Comparison of ENCODE assay signal across 29 cellular contexts in genomic region chr11:8933931-8934330, GRCh38. TPM values are rescaled to one million over a fixed set of nuclear protein-coding genes. Genes with fewer than 3 reads are reported as not detected.
DNase-seq lines count a peak whose midpoint lies in the region; ATAC-seq and TF ChIP-seq lines count a peak whose summit lies in the region.
"Had no signal": no experiment of that assay in that cellular context is flagged by ENCODE, and none has a peak within 500 bp of the region (broad histone marks: within the 10 kb centered on the region; RNA-seq: fewer than 3 reads in every experiment).

No MANE protein-coding gene starts in this region.

- H3K36me3 Mint-ChIP-seq in Caco-2 (ENCODE audit: insufficient read depth, unreplicated experiment) (no peaks in the 10 kb centered on the region), chondrocyte (ENCODE audit: low read depth) (no peaks in the 10 kb centered on the region)
- no peaks in the 10 kb centered on the region for H3K36me3 Mint-ChIP-seq in stimulated activated memory B cell treated with anti-CD40 and anti-IgM and Interleukin-4, amounts not matched to agents 10 μg/mL and 1 μg/mL and 100 μg/mL, for 72 hours
- H3K36me3 Mint-ChIP-seq: activated naive CD4-positive, alpha-beta T cell treated with anti-CD3 and anti-CD28 coated beads, Interleukin-2, amount 50 U/mL, for 24 hours; brain; IgD-negative memory B cell; stimulated activated effector memory CD8-positive, alpha-beta T cell treated with anti-CD3 and anti-CD28 coated beads, Interleukin-12 subunit alpha, Interleukin-12 subunit beta, amount 100 ng/mL, for 72 hours had no signal

- H3K4me3 ChIP-seq in Caco-2 (ENCODE audit: low read depth, low read length) (no peak overlapping the region), IMR-90 (ENCODE audit: insufficient read depth, low read depth, low read length) (no peak overlapping the region), adrenal gland (no peak overlapping the region)
- H3K4me3 ChIP-seq: lung had no signal

- no peaks in the 10 kb centered on the region for H4K20me1 ChIP-seq in IMR-90 (ENCODE audit: insufficient read depth, low read length)

- H3K9me1 ChIP-seq in IMR-90 (ENCODE audit: insufficient read depth, low read length), result peaks cover 18% of the 10 kb centered on the region; the same call in 1 of the 2 replicates

- H2BK20ac ChIP-seq in IMR-90 (ENCODE audit: low read depth, low read length), result peak overlapping the region; percentile 39; the same call in 1 of the 2 replicates

- H4K91ac ChIP-seq in IMR-90 (ENCODE audit: insufficient read depth, low read depth, low read length), result no peak overlapping the region

- no peak overlapping the region for H4K8ac ChIP-seq in IMR-90 (ENCODE audit: low read depth in 2 of 2, low read length in 2 of 2)

- CTCF ChIA-PET in Caco-2 (lab: Charles Lee) (no interaction called here), IMR-90 (lab: Yijun Ruan, JAX) (interaction anchor here (0.6 to 1.2 kb wide), 3 partner anchors 9 to 26 kb away, joined by 3 to 5 read pairs (median 4); partner anchors contain the start of gene ASCL3)

- H2BK15ac ChIP-seq in IMR-90 (ENCODE audit: low read depth, low read length), result no peak overlapping the region

- TF ChIP-seq CTCF in Caco-2 (IDR thresholded peaks at IDR 0.05; ENCODE audit: insufficient read depth in 1 of 2, low read depth in 1 of 2, low read length in 1 of 2, severe bottlenecking in 1 of 2, unreplicated experiment in 1 of 2) (peak in 1 of 2 experiments; percentile 22), IMR-90 (conservative IDR thresholded peaks at IDR 0.05; ENCODE audit: low read depth, low read length) (0 out of 2 replicates have a peak, but pooled peaks have one; percentile 15), chondrocyte (IDR thresholded peaks at IDR 0.05) (peak; percentile 22), adrenal gland (IDR thresholded peaks at IDR 0.05) (no peak)

- no peak overlapping the region for H3K4me2 ChIP-seq in IMR-90 (ENCODE audit: low read depth, low read length)

- H3K36me3 ChIP-seq in Caco-2 (ENCODE audit: control insufficient read depth, insufficient read depth, low read length) (no peaks in the 10 kb centered on the region), IMR-90 (ENCODE audit: control insufficient read depth, insufficient read depth, low read length) (no peaks in the 10 kb centered on the region), adrenal gland (replicated peaks in 1 of 2) (no peaks in the 10 kb centered on the region)

- DNase-seq in Caco-2, result no peak
- no peak for DNase-seq in IMR-90
- no peak for DNase-seq in chondrocyte (ENCODE audit: low spot score)
- DNase-seq in mesenteric fat pad (ENCODE audit: low spot score), result peak; percentile 67
- no peak for DNase-seq in SW 1271 (lab: John Stamatoyannopoulos, UW)
- no peak for DNase-seq in anterior cingulate cortex (lab: John Stamatoyannopoulos, UW)
- no peak for DNase-seq in adrenal gland
- DNase-seq: activated CD4-positive, alpha-beta T cell treated with anti-CD3 and anti-CD28 coated beads, Interleukin-2, amount 50 U/mL, for 48 hours; activated CD4-positive, CD25-positive, alpha-beta regulatory T cell; activated CD8-positive, alpha-beta memory T cell treated with anti-CD3 and anti-CD28 coated beads, Interleukin-2, amount 50 U/mL, for 4 hours; cortex of kidney; GF-D8; NCI-H1105 treated with DMSO at 0.1 percent for 48 hours; NCI-H2081; NCI-H226; NCI-H774; nucleus accumbens; stimulated activated CD4-positive, alpha-beta T cell treated with anti-CD3 and anti-CD28 coated beads, Interleukin-2, amount 100 ng/mL, for 48 hours had no signal

- H3K27ac Mint-ChIP-seq in Caco-2 (ENCODE audit: unreplicated experiment) (no peak overlapping the region), chondrocyte (ENCODE audit: unreplicated experiment) (no peak overlapping the region)
- no peak overlapping the region for H3K27ac Mint-ChIP-seq in stimulated activated memory B cell treated with anti-CD40 and anti-IgM and Interleukin-4, amounts not matched to agents 10 μg/mL and 1 μg/mL and 100 μg/mL, for 72 hours
- H3K27ac Mint-ChIP-seq: activated naive CD4-positive, alpha-beta T cell treated with anti-CD3 and anti-CD28 coated beads, Interleukin-2, amount 50 U/mL, for 24 hours; IgD-negative memory B cell; stimulated activated effector memory CD8-positive, alpha-beta T cell treated with anti-CD3 and anti-CD28 coated beads, Interleukin-12 subunit alpha, Interleukin-12 subunit beta, amount 100 ng/mL, for 72 hours had no signal

- peak overlapping the region; percentile 79 for H3K4me3 Mint-ChIP-seq in Caco-2 (ENCODE audit: unreplicated experiment)
- no peak overlapping the region for H3K4me3 Mint-ChIP-seq in chondrocyte (ENCODE audit: unreplicated experiment)
- no peak overlapping the region for H3K4me3 Mint-ChIP-seq in stimulated activated memory B cell treated with anti-CD40 and anti-IgM and Interleukin-4, amounts not matched to agents 10 μg/mL and 1 μg/mL and 100 μg/mL, for 72 hours
- H3K4me3 Mint-ChIP-seq: brain; IgD-negative memory B cell; stimulated activated effector memory CD8-positive, alpha-beta T cell treated with anti-CD3 and anti-CD28 coated beads, Interleukin-12 subunit alpha, Interleukin-12 subunit beta, amount 100 ng/mL, for 72 hours had no signal

- peaks cover 26% of the 10 kb centered on the region for H3K4me1 ChIP-seq in Caco-2
- H3K4me1 ChIP-seq in IMR-90 (ENCODE audit: control insufficient read depth, insufficient read depth, low read length), result peaks cover 8% of the 10 kb centered on the region
- no peaks in the 10 kb centered on the region for H3K4me1 ChIP-seq in adrenal gland (replicated peaks in 1 of 2)

- 0 out of 2 replicates have a peak overlapping the region, but pooled peaks have one; percentile 0 for H3K14ac ChIP-seq in IMR-90 (replicated peaks; ENCODE audit: low read depth, low read length)

- POLR2A ChIA-PET in Caco-2 (lab: Charles Lee) (no interaction called here), IMR-90 (lab: Charles Lee; ENCODE audit: unreplicated experiment) (interaction anchor here (0.6 kb wide), 1 partner anchor 23 kb away, joined by 5 read pairs; the partner anchor contains the start of gene AKIP1)

- dilution Hi-C loops in IMR-90 (cut with HindIII; ENCODE audit: low sequenced_read_pairs, unreplicated experiment), result no loop called here

- TF ChIP-seq POLR2A in IMR-90 (IDR thresholded peaks at IDR 0.05; ENCODE audit: low read depth, low read length) (no peak), adrenal gland (IDR thresholded peaks at IDR 0.05) (no peak)

- no TSS peak for BruUV-seq in Caco-2 (replicated peaks; lab: Mats Ljungman, UMichigan)
- no TSS peak for BruUV-seq in IMR-90 (replicated peaks; lab: Mats Ljungman, UMichigan)

- peak overlapping the region; percentile 15 for H2AK9ac ChIP-seq in IMR-90 (replicated peaks; ENCODE audit: low read depth, low read length, poor library complexity)

- H2AK5ac ChIP-seq in IMR-90 (ENCODE audit: low read depth, low read length), result peak overlapping the region; percentile 88

- H3K79me1 ChIP-seq in IMR-90 (ENCODE audit: low read depth in 1 of 2, low read length in 2 of 2), result no peaks in the 10 kb centered on the region

- TF ChIP-seq RAD21 in IMR-90 (IDR thresholded peaks at IDR 0.05; ENCODE audit: low read length), result no peak

- H2AFZ ChIP-seq in IMR-90 (replicated peaks; ENCODE audit: low read length, poor library complexity), result peak overlapping the region; percentile 49

- no peak for ATAC-seq in IMR-90 (ENCODE audit: low read depth)
- ATAC-seq in stimulated activated memory B cell treated with anti-CD40 and anti-IgM and Interleukin-4, amounts not matched to agents 10 μg/mL and 1 μg/mL and 100 μg/mL, for 72 hours, result no peak
- ATAC-seq: stimulated activated effector memory CD8-positive, alpha-beta T cell treated with anti-CD3 and anti-CD28 coated beads, Interleukin-12 subunit alpha, Interleukin-12 subunit beta, amount 100 ng/mL, for 72 hours had no signal

- no peaks in the 10 kb centered on the region for H3K27me3 ChIP-seq in Caco-2 (replicated peaks; ENCODE audit: control insufficient read depth, insufficient read depth, low read length)
- no peaks in the 10 kb centered on the region for H3K27me3 ChIP-seq in IMR-90 (ENCODE audit: control insufficient read depth, insufficient read depth, low read length)
- H3K27me3 ChIP-seq in adrenal gland, result no peaks in the 10 kb centered on the region

- H4K5ac ChIP-seq in IMR-90 (ENCODE audit: low read depth, low read length), result no peak overlapping the region

- no peak overlapping the region for H3K23ac ChIP-seq in IMR-90 (ENCODE audit: low read depth, low read length)

- no peak overlapping the region for H3K18ac ChIP-seq in IMR-90 (ENCODE audit: low read depth, low read length)

- peak overlapping the region; percentile 40; the same call in 1 of the 2 replicates for H3K4ac ChIP-seq in IMR-90 (ENCODE audit: low read depth, low read length)

- H3K9ac ChIP-seq in IMR-90 (ENCODE audit: low read depth, low read length), result no peak overlapping the region

- no peak overlapping the region for H2BK5ac ChIP-seq in IMR-90 (ENCODE audit: low read depth, low read length, poor library complexity, severe bottlenecking)

- in situ Hi-C loops in IMR-90 (cut with MboI; ENCODE audit: low sequenced_read_pairs), result no loop called here

- H3K9me3 ChIP-seq in Caco-2 (no peaks in the 10 kb centered on the region), IMR-90 (ENCODE audit: control insufficient read depth, insufficient read depth, low read length) (no peaks in the 10 kb centered on the region), adrenal gland (replicated peaks in 1 of 3) (no peaks in the 10 kb centered on the region)

- peak overlapping the region; percentile 2; the same call in 1 of the 2 replicates for H2BK120ac ChIP-seq in IMR-90 (ENCODE audit: low read depth, low read length)

- no peak overlapping the region for H3K27ac ChIP-seq in IMR-90 (ENCODE audit: insufficient read depth, low read length)
- no peak overlapping the region for H3K27ac ChIP-seq in adrenal gland

- intact Hi-C loops in Caco-2 (cut with micrococcal nuclease; ENCODE audit: unreplicated experiment) (loop anchor here (2.0 kb wide), 1 partner anchor 17 kb away; no protein-coding TSS in a partner anchor), IMR-90 (cut with micrococcal nuclease) (loop anchor here (2.0 kb wide), 1 partner anchor 17 kb away; no protein-coding TSS in a partner anchor), adrenal gland (cut with DNase I) (no loop called here)

- H3K4me1 Mint-ChIP-seq in Caco-2 (ENCODE audit: low read depth, unreplicated experiment) (peaks cover 10% of the 10 kb centered on the region), chondrocyte (ENCODE audit: low read depth) (peaks cover 9% of the 10 kb centered on the region)
- H3K4me1 Mint-ChIP-seq in stimulated activated memory B cell treated with anti-CD40 and anti-IgM and Interleukin-4, amounts not matched to agents 10 μg/mL and 1 μg/mL and 100 μg/mL, for 72 hours, result peaks cover 6% of the 10 kb centered on the region
- H3K4me1 Mint-ChIP-seq: stimulated activated effector memory CD8-positive, alpha-beta T cell treated with anti-CD3 and anti-CD28 coated beads, Interleukin-12 subunit alpha, Interleukin-12 subunit beta, amount 100 ng/mL, for 72 hours had no signal

- WGBS in IMR-90 (ENCODE audit: extremely low coverage in 2 of 2, insufficient read length in 1 of 2), 2 experiments, result 100% methylated on average over 4 of the region's 6 CpGs; no CpG with 5 or more reads in 1 of the 2 experiments
- WGBS in adrenal gland, 4 donors, result 94 to 97% (median 95%) methylated on average over 5 to 6 of the region's 6 CpGs

- H3K9me3 Mint-ChIP-seq in Caco-2 (ENCODE audit: unreplicated experiment), result no peaks in the 10 kb centered on the region
- H3K9me3 Mint-ChIP-seq in chondrocyte (ENCODE audit: low read depth), result no peaks in the 10 kb centered on the region
- H3K9me3 Mint-ChIP-seq in stimulated activated memory B cell treated with anti-CD40 and anti-IgM and Interleukin-4, amounts not matched to agents 10 μg/mL and 1 μg/mL and 100 μg/mL, for 72 hours, result no peaks in the 10 kb centered on the region
- H3K9me3 Mint-ChIP-seq: activated naive CD4-positive, alpha-beta T cell treated with anti-CD3 and anti-CD28 coated beads, Interleukin-2, amount 50 U/mL, for 24 hours; brain; IgD-negative memory B cell; stimulated activated effector memory CD8-positive, alpha-beta T cell treated with anti-CD3 and anti-CD28 coated beads, Interleukin-12 subunit alpha, Interleukin-12 subunit beta, amount 100 ng/mL, for 72 hours had no signal

- H3K27me3 Mint-ChIP-seq in Caco-2 (ENCODE audit: insufficient read depth, unreplicated experiment) (no peaks in the 10 kb centered on the region), chondrocyte (ENCODE audit: low read depth) (no peaks in the 10 kb centered on the region)
- H3K27me3 Mint-ChIP-seq in stimulated activated memory B cell treated with anti-CD40 and anti-IgM and Interleukin-4, amounts not matched to agents 10 μg/mL and 1 μg/mL and 100 μg/mL, for 72 hours, result peaks cover 20% of the 10 kb centered on the region
- H3K27me3 Mint-ChIP-seq: activated naive CD4-positive, alpha-beta T cell treated with anti-CD3 and anti-CD28 coated beads, Interleukin-2, amount 50 U/mL, for 24 hours; brain; IgD-negative memory B cell had no signal

- no peak overlapping the region for H3K56ac ChIP-seq in IMR-90 (ENCODE audit: extremely low read depth, insufficient read depth, low read length)

RNA-seq across cellular contexts. Expression of gene C11orf16, which starts 1.2 kb away (rescaled TPM):
- not detected in 2 replicates for total RNA-seq in Caco-2 (2022)
- not detected in 2 replicates for total RNA-seq in IMR-90 (2012; rRNA removed)
- polyA plus RNA-seq in IMR-90 (2012; rRNA removed), result not detected in 2 replicates
- polyA plus RNA-seq in IMR-90 (2012; cell fraction: cytosol; rRNA removed), result not detected in 2 replicates
- polyA plus RNA-seq in IMR-90 (2012; cell fraction: nucleus; rRNA removed; ENCODE audit: low replicate concordance), result not detected in 2 replicates
- not detected in 3 replicates for total RNA-seq in chondrocyte
- total RNA-seq in mesenteric fat pad, result not detected
- total RNA-seq in adrenal gland, result not detected
- polyA plus RNA-seq in adrenal gland, result under 1 TPM in 1 of 3 donors, not detected in 2; 0.07 TPM
- total RNA-seq: glomerular endothelial cell, kidney epithelial cell, M059J, urinary bladder had no signal
- polyA plus RNA-seq: BJ, IgD-negative memory B cell, urinary bladder had no signal

RNA-seq across cellular contexts. Expression of gene ASCL3, which starts 8.9 kb away (rescaled TPM):
- not detected in 2 replicates for total RNA-seq in Caco-2 (2022)
- total RNA-seq in IMR-90 (2012; rRNA removed), result not detected in 2 replicates
- not detected in 2 replicates for polyA plus RNA-seq in IMR-90 (2012; rRNA removed)
- polyA plus RNA-seq in IMR-90 (2012; cell fraction: cytosol; rRNA removed), result not detected in 2 replicates
- not detected in 2 replicates for polyA plus RNA-seq in IMR-90 (2012; cell fraction: nucleus; rRNA removed; ENCODE audit: low replicate concordance)
- not detected in 3 replicates for total RNA-seq in chondrocyte
- total RNA-seq in mesenteric fat pad, result not detected
- not detected for total RNA-seq in adrenal gland
- not detected for polyA plus RNA-seq in adrenal gland
- total RNA-seq: glomerular endothelial cell, kidney epithelial cell, lung, M059J, urinary bladder had no signal
- polyA plus RNA-seq: BJ, IgD-negative memory B cell, lung, urinary bladder had no signal

RNA-seq across cellular contexts. Expression of gene AKIP1, which starts 22.9 kb away (rescaled TPM):
- total RNA-seq in Caco-2 (2022) (28.7 and 32.6 TPM in 2 replicates), IMR-90 (2012; rRNA removed) (27.8 and 33.9 TPM in 2 replicates), chondrocyte (24.0 to 30.1 TPM (median 29.3 TPM) in 3 replicates), mesenteric fat pad (12.8 TPM), adrenal gland (10 to 100 TPM; 25.1 to 52.9 (median 46.2) TPM)
- polyA plus RNA-seq in IMR-90 (2012; rRNA removed) (30.6 and 36.0 TPM in 2 replicates), adrenal gland (10 to 100 TPM; 18.1 to 33.8 (median 24.9) TPM)
- polyA plus RNA-seq in IMR-90 (2012; cell fraction: cytosol; rRNA removed), result 41.0 and 45.6 TPM in 2 replicates
- polyA plus RNA-seq in IMR-90 (2012; cell fraction: nucleus; rRNA removed; ENCODE audit: low replicate concordance), result 18.1 and 30.7 TPM in 2 replicates

RNA-seq across cellular contexts. Expression of gene TMEM9B, which starts 30.3 kb away (rescaled TPM):
- 26.0 and 29.6 TPM in 2 replicates for total RNA-seq in Caco-2 (2022)
- 25.6 and 40.0 TPM in 2 replicates for total RNA-seq in IMR-90 (2012; rRNA removed)
- polyA plus RNA-seq in IMR-90 (2012; rRNA removed), result 20.3 and 24.6 TPM in 2 replicates
- 9.2 and 10.0 TPM in 2 replicates for polyA plus RNA-seq in IMR-90 (2012; cell fraction: cytosol; rRNA removed)
- 2.2 and 8.8 TPM in 2 replicates for polyA plus RNA-seq in IMR-90 (2012; cell fraction: nucleus; rRNA removed; ENCODE audit: low replicate concordance)
- 20.7 to 28.2 TPM (median 22.5 TPM) in 3 replicates for total RNA-seq in chondrocyte
- total RNA-seq in mesenteric fat pad, result 32.9 TPM
- 10 to 100 TPM; 29.1 to 69.6 (median 47.2) TPM for total RNA-seq in adrenal gland
- 10 to 100 TPM; 18.6 to 76.3 (median 22.7) TPM for polyA plus RNA-seq in adrenal gland

Comparison
In these comparisons a context has a peak if more than half of its experiments do, and no peak if none do; other contexts are left out.
1. CTCF ChIP-seq: peak in IMR-90 (single experiment) and chondrocyte (single experiment); none in adrenal gland (0 of 6).
2. intact Hi-C loops: an anchor here in Caco-2 (2.0 kb wide) and IMR-90 (2.0 kb wide); none called in adrenal gland.